ENCODE assay signal across 8 cellular contexts in genomic region chr9:132669636-132670358, GRCh38. TPM values are rescaled to one million over a fixed set of nuclear protein-coding genes. Genes with fewer than 3 reads are reported as not detected.
DNase-seq lines count a peak whose midpoint lies in the region; ATAC-seq and TF ChIP-seq lines count a peak whose summit lies in the region.

TSS of gene DDX31 (minus strand) at chr9:132669983. CDS start at chr9:132669934, 49 bp downstream.

- 0% methylated on average over 61 to 75 of the region's 75 CpGs for WGBS in psoas muscle, 3 donors

- peak within 1 kb of the TSS; percentile 99 for H3K27ac ChIP-seq in psoas muscle

- intact Hi-C loops in left ventricle myocardium superior (cut with micrococcal nuclease) = no loop called here
- intact Hi-C loops in psoas muscle (cut with DNase I) = no loop called here

- no peaks in the 10 kb centered on the region for H3K9me3 ChIP-seq in psoas muscle

- H3K27me3 Mint-ChIP-seq in HFFc6 (ENCODE audit: insufficient read depth) = no peaks in the 10 kb centered on the region

- no peaks in the 10 kb centered on the region for H3K27me3 ChIP-seq in psoas muscle (ENCODE audit: insufficient read depth in 3 of 3, low read length in 2 of 3)

- H3K4me3 ChIP-seq in psoas muscle = peak within 1 kb of the TSS; percentile 99

- H3K27ac Mint-ChIP-seq in HFFc6 = peak within 1 kb of the TSS; percentile 92

- peaks cover 52% of the 10 kb centered on the region for H3K4me1 Mint-ChIP-seq in HFFc6 (ENCODE audit: low read depth)

- peaks cover 29% of the 10 kb centered on the region for H3K36me3 Mint-ChIP-seq in HFFc6 (ENCODE audit: low read depth)

- ATAC-seq in left ventricle myocardium superior = peak; percentile 98
- peak; percentile 98 for ATAC-seq in psoas muscle

- peak within 1 kb of the TSS; percentile 96 for H3K4me3 Mint-ChIP-seq in HFFc6

- DNase-seq in GM10266 (ENCODE audit: extremely low spot score) = peak; percentile 94
- DNase-seq in HFFc6 = peak; percentile 70
- peak; percentile 61 for DNase-seq in NCI-H1048 (lab: John Stamatoyannopoulos, UW)
- DNase-seq in T-helper 2 cell = peak; percentile 75 to 92 (median 84)
- DNase-seq in amygdala (lab: John Stamatoyannopoulos, UW) = peak in 55 of 56 donors; percentile 14 to 88 (median 77)
- DNase-seq in left ventricle myocardium superior = peak; percentile 93
- DNase-seq in psoas muscle = peak; percentile 90 to 94
- DNase-seq in ureter (ENCODE audit: low spot score) = peak; percentile 83

- peaks cover 0 to 17% of the 10 kb centered on the region in 2 donors for H3K36me3 ChIP-seq in psoas muscle (ENCODE audit: insufficient read depth in 1 of 2, low read depth in 1 of 2)

- no peaks in the 10 kb centered on the region; the same call in 1 of the 2 replicates for H3K9me3 Mint-ChIP-seq in HFFc6

- peaks cover 40% of the 10 kb centered on the region for H3K4me1 ChIP-seq in psoas muscle

- TF ChIP-seq CTCF in GM10266 (IDR thresholded peaks at IDR 0.05; ENCODE audit: control insufficient read depth, insufficient read depth, low read depth, missing control alignments) (no peak), HFFc6 (IDR thresholded peaks at IDR 0.05) (peak; percentile 49), psoas muscle (IDR thresholded peaks at IDR 0.05) (no peak)

RNA-seq across cellular contexts. Expression of gene DDX31, which starts in this region (rescaled TPM):
- 10 to 100 TPM in 5 of 6 experiments, 1 to 10 TPM in 1; 9.6 to 16.2 (median 14.9) TPM for total RNA-seq in HFFc6 (2021; fragmentation: NEBNext Ultra II Directional; extraction: Animal tissue kit (Norgen Biotek cat#: 25700))
- 5.8 TPM for total RNA-seq in left ventricle myocardium superior
- 10 to 100 TPM in 1 of 4 donors, 1 to 10 TPM in 3; 5.5 to 10.0 (median 8.4) TPM for total RNA-seq in psoas muscle
- 10 to 100 TPM in 2 of 3 donors, 1 to 10 TPM in 1; 7.2 to 12.4 (median 10.1) TPM for polyA plus RNA-seq in psoas muscle
- 25.8 TPM for total RNA-seq in ureter

Comparison
In these comparisons a context has a peak if more than half of its experiments do, and no peak if none do; other contexts are left out.
1. Peak in every context shown above with its lines: DNase-seq, ATAC-seq, H3K4me3 ChIP-seq and H3K27ac ChIP-seq.